Comparison of ENCODE assay signal across 31 cellular contexts in the genomic region with DNA sequence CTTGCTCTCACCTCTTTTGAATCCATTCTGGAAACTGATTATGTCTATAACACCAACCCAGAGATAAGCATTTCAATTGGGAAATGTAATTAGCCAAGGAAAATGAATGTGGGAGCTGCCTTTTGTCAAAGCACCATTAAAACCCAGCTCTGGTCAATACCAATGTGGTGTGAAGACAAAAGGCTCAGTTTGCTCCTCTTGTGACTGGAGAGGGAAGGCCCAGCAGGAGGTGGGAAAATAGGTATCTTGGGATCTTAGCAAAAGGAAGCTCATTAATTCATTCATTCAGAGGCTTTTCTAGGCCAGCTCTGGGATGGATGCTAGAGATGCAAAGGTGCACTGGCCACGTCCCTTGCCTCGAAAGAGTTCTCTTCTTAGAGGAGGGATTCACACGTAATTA.
A peak's percentile ranks its signal among the peaks of the same experiment; 100 is the strongest.
DNase-seq lines count a peak whose midpoint lies in the region; ATAC-seq and TF ChIP-seq lines count a peak whose summit lies in the region.
"Had no signal": no experiment of that assay in that cellular context is flagged by ENCODE, and none has a peak within 500 bp of the region (broad histone marks: within the 10 kb centered on the region; RNA-seq: fewer than 3 reads in every experiment).

No MANE protein-coding gene starts in this region.

- peak overlapping the region; percentile 74 for H3K27ac Mint-ChIP-seq in CD4-positive, alpha-beta T cell
- H3K27ac Mint-ChIP-seq: activated naive CD4-positive, alpha-beta T cell treated with anti-CD3 and anti-CD28 coated beads, Interleukin-2, amount 10 ng/mL, durations not matched to agents 7 days and 5 days; natural killer cell had no signal

- H3K9ac ChIP-seq in mesendoderm (ENCODE audit: low read length), result no peak overlapping the region
- H3K9ac ChIP-seq: BLaER1 had no signal

- no peak overlapping the region for H2BK120ac ChIP-seq in mesendoderm (ENCODE audit: low read depth, low read length)

- no peak overlapping the region for H3K23ac ChIP-seq in mesendoderm (ENCODE audit: low read length)

- no peaks in the 10 kb centered on the region for H3K9me3 Mint-ChIP-seq in CD4-positive, alpha-beta T cell
- H3K9me3 Mint-ChIP-seq: activated naive CD4-positive, alpha-beta T cell treated with anti-CD3 and anti-CD28 coated beads, Interleukin-2, amount 10 ng/mL, durations not matched to agents 7 days and 5 days; natural killer cell had no signal

- no peak overlapping the region for H4K8ac ChIP-seq in mesendoderm (ENCODE audit: low read depth, low read length)

- H3K18ac ChIP-seq in mesendoderm (ENCODE audit: low read length), result no peak overlapping the region

- no peak overlapping the region for H3K4me2 ChIP-seq in mesendoderm (ENCODE audit: low read length)
- H3K4me2 ChIP-seq: BLaER1 had no signal

- peaks cover 87% of the 10 kb centered on the region for H3K4me1 Mint-ChIP-seq in CD4-positive, alpha-beta T cell (ENCODE audit: low read depth)
- H3K4me1 Mint-ChIP-seq: natural killer cell had no signal

- H3K27me3 Mint-ChIP-seq in CD4-positive, alpha-beta T cell, result no peaks in the 10 kb centered on the region

- intact Hi-C loops in CD4-positive, alpha-beta T cell (cut with DNase I, micrococcal nuclease), result loop anchor here in 1 of 2 experiments (5.0 kb wide), 1 partner anchor 47 kb away; no protein-coding TSS in a partner anchor

- H3K9me3 ChIP-seq in CD4-positive, alpha-beta T cell (ENCODE audit: control insufficient read depth, low read length), result no peaks in the 10 kb centered on the region
- H3K9me3 ChIP-seq: BLaER1, gastrocnemius medialis, lower lobe of right lung, ovary, Peyer's patch, transverse colon had no signal

- H2BK5ac ChIP-seq in mesendoderm (ENCODE audit: low read length), result peak overlapping the region; percentile 54

- H4K5ac ChIP-seq in mesendoderm (ENCODE audit: low read length), result no peak overlapping the region

- H3K27ac ChIP-seq in CD4-positive, alpha-beta T cell (ENCODE audit: low read depth, low read length), result no peak overlapping the region
- no peak overlapping the region for H3K27ac ChIP-seq in mesendoderm (ENCODE audit: low read depth, low read length)
- H3K27ac ChIP-seq: BLaER1, brain microvascular endothelial cell, gastrocnemius medialis, lower lobe of right lung, ovary, Peyer's patch, transverse colon had no signal

- DNase-seq in CD4-positive, alpha-beta T cell, result no peak
- DNase-seq in COR-L47 (lab: John Stamatoyannopoulos, UW) (peak; percentile 52), NCI-H146 treated with DMSO at 0.1 percent for 48 hours (lab: John Stamatoyannopoulos, UW; ENCODE audit: unreplicated experiment) (peak; percentile 91), mesendoderm (peak; percentile 86), cerebellar nuclear complex (lab: John Stamatoyannopoulos, UW) (no peak), CD1c-positive myeloid dendritic cell (ENCODE audit: extremely low spot score) (no peak), OCI-M1 (lab: John Stamatoyannopoulos, UW) (no peak)
- DNase-seq: activated CD4-positive, alpha-beta T cell treated with anti-CD3 and anti-CD28 coated beads, Interleukin-2, amount 50 U/mL, for 48 hours; activated CD4-positive, CD25-positive, alpha-beta regulatory T cell treated with anti-CD3 and anti-CD28 coated beads, Interleukin-2, amount 50 U/mL, for 72 hours; activated CD8-positive, alpha-beta memory T cell treated with anti-CD3 and anti-CD28 coated beads, Interleukin-2, amount 50 U/mL, for 4 hours; activated naive CD4-positive, alpha-beta T cell treated with anti-CD3 and anti-CD28 coated beads, Interleukin-2, amount 10 ng/mL, durations not matched to agents 7 days and 5 days; amniotic stem cell; brain microvascular endothelial cell; Calu3; DND-41; gastrocnemius medialis; GF-D8; kidney glomerular epithelial cell; lower lobe of right lung; natural killer cell; NCI-H1436 treated with DMSO at 0.1 percent for 48 hours; NCI-H524 treated with DMSO at 0.1 percent for 48 hours; Peyer's patch; SHP77; stimulated activated CD4-positive, alpha-beta T cell treated with anti-CD3 and anti-CD28 coated beads, Interleukin-15, amount 100 ng/mL, for 24 hours; stimulated activated CD4-positive, alpha-beta T cell treated with anti-CD3 and anti-CD28 coated beads, Interleukin-4, amount 100 ng/mL, for 4 hours; transverse colon had no signal

- no peak overlapping the region for H3K4me3 ChIP-seq in mesendoderm (ENCODE audit: low read length)
- H3K4me3 ChIP-seq: BLaER1, dorsolateral prefrontal cortex, gastrocnemius medialis, lower lobe of right lung, ovary, Peyer's patch, transverse colon had no signal

- H3K4me1 ChIP-seq in mesendoderm (ENCODE audit: control insufficient read depth, low read depth, low read length), result peaks cover 10% of the 10 kb centered on the region

- H3K79me2 ChIP-seq in mesendoderm (ENCODE audit: control insufficient read depth, insufficient read depth, low read length), result no peaks in the 10 kb centered on the region

- no peak overlapping the region for H3K4me3 Mint-ChIP-seq in CD4-positive, alpha-beta T cell
- H3K4me3 Mint-ChIP-seq: activated naive CD4-positive, alpha-beta T cell treated with anti-CD3 and anti-CD28 coated beads, Interleukin-2, amount 10 ng/mL, durations not matched to agents 7 days and 5 days; natural killer cell had no signal

- H2AK5ac ChIP-seq in mesendoderm (ENCODE audit: low read length), result peak overlapping the region; percentile 84

- ATAC-seq in CD4-positive, alpha-beta T cell (ENCODE audit: poor library complexity), result no peak
- ATAC-seq: gastrocnemius medialis, HepG2, lower lobe of right lung, natural killer cell had no signal

- whole genome bisulfite sequencing in mesendoderm (ENCODE audit: extremely low coverage, insufficient coverage, low lambda C conversion rate), result no CpG with 5 or more reads among the region's 3 CpGs

- no peaks in the 10 kb centered on the region for H3K27me3 ChIP-seq in CD4-positive, alpha-beta T cell (ENCODE audit: control insufficient read depth, insufficient read depth, low read length)
- no peaks in the 10 kb centered on the region for H3K27me3 ChIP-seq in mesendoderm (ENCODE audit: insufficient read depth, low read length, poor library complexity)
- H3K27me3 ChIP-seq: BLaER1, brain microvascular endothelial cell, dorsolateral prefrontal cortex, gastrocnemius medialis, ovary, Peyer's patch, transverse colon had no signal

- no peak overlapping the region for H3K4ac ChIP-seq in mesendoderm (ENCODE audit: low read depth, low read length)

- POLR2A ChIA-PET in CD4-positive, alpha-beta T cell (lab: Charles Lee), result interaction anchor here (1.1 kb wide), 1 partner anchor 50 kb away, joined by 3 read pairs; no protein-coding TSS in a partner anchor

- no peak overlapping the region for H2BK15ac ChIP-seq in mesendoderm (replicated peaks; ENCODE audit: low read depth)

- H3K56ac ChIP-seq in mesendoderm (ENCODE audit: low read length), result peak overlapping the region; percentile 63

- H3K79me1 ChIP-seq in mesendoderm (ENCODE audit: low read length), result peaks cover 1% of the 10 kb centered on the region

- TF ChIP-seq CTCF in CD4-positive, alpha-beta T cell (IDR thresholded peaks at IDR 0.05), result no peak

- CTCF ChIA-PET in CD4-positive, alpha-beta T cell (lab: Charles Lee), result interaction anchor here (0.8 to 1.1 kb wide), 2 partner anchors 50 to 78 kb away, joined by 3 read pairs; no protein-coding TSS in a partner anchor

- peaks cover 23% of the 10 kb centered on the region for H3K36me3 Mint-ChIP-seq in CD4-positive, alpha-beta T cell (ENCODE audit: low read depth)
- H3K36me3 Mint-ChIP-seq: natural killer cell had no signal

- H3K36me3 ChIP-seq in mesendoderm (ENCODE audit: control insufficient read depth, insufficient read depth, low read length), result no peaks in the 10 kb centered on the region
- H3K36me3 ChIP-seq: BLaER1, brain microvascular endothelial cell, gastrocnemius medialis, lower lobe of right lung, ovary, Peyer's patch, transverse colon had no signal

Comparison
In these comparisons a context has a peak if more than half of its experiments do, and no peak if none do; other contexts are left out.
1. DNase-seq: peak in COR-L47 (single experiment), NCI-H146 treated with DMSO at 0.1 percent for 48 hours (single experiment) and mesendoderm (single experiment); none in CD4-positive, alpha-beta T cell (0 of 10), cerebellar nuclear complex (0 of 2), CD1c-positive myeloid dendritic cell (single experiment) and OCI-M1 (single experiment).